Comparison of ENCODE assay signal across 1 cellular context in genomic region chr12:109093022-109093918, GRCh38.
A peak's percentile ranks its signal among the peaks of the same experiment; 100 is the strongest.
TF ChIP-seq lines count a peak whose summit lies in the region.

ALKBH2 (minus strand) TSS chr12:109093472; CDS start chr12:109092786, 686 bp downstream.

TF ChIP-seq in HepG2, 621 proteins besides CTCF, POLR2A, EP300 and RAD21 (continued from another document and continues in another):
- TF ChIP-seq TRAFD1 (CRISPR knock-in tag; IDR thresholded peaks at IDR 0.05; ENCODE audit: borderline replicate concordance) (peak; percentile 33; the same call in 1 of the 2 replicates), SALL1 (CRISPR knock-in tag; IDR thresholded peaks at IDR 0.05) (peak; percentile 97), ZNF709 (CRISPR knock-in tag; IDR thresholded peaks at IDR 0.05) (peak; percentile 80; the same call in 1 of the 2 replicates), POGK (CRISPR knock-in tag; conservative IDR thresholded peaks at IDR 0.05) (peak; percentile 98), ZNF329 (CRISPR knock-in tag; IDR thresholded peaks at IDR 0.05; ENCODE audit: low read depth) (no peak), CEBPG (CRISPR knock-in tag; IDR thresholded peaks at IDR 0.05) (peak; percentile 46), ATF2 (CRISPR knock-in tag; IDR thresholded peaks at IDR 0.05) (peak; percentile 93), THAP8 (CRISPR knock-in tag; IDR thresholded peaks at IDR 0.05; ENCODE audit: borderline replicate concordance) (peak; percentile 98), ZNF549 (CRISPR knock-in tag; IDR thresholded peaks at IDR 0.05) (no peak), TEAD3 (CRISPR knock-in tag; optimal IDR thresholded peaks at IDR 0.05; ENCODE audit: borderline replicate concordance) (peak; percentile 74), ZNF629 (CRISPR knock-in tag; conservative IDR thresholded peaks at IDR 0.05) (no peak; the same call in 1 of the 2 replicates), SYNCRIP (IDR thresholded peaks at IDR 0.05; ENCODE audit: insufficient read depth, low read depth, low read length) (no peak), FUBP1 (CRISPR knock-in tag; IDR thresholded peaks at IDR 0.05; ENCODE audit: borderline replicate concordance) (no peak), ZNF232 (CRISPR knock-in tag; IDR thresholded peaks at IDR 0.05; ENCODE audit: borderline replicate concordance) (peak; percentile 95), ZNF749 (CRISPR knock-in tag; IDR thresholded peaks at IDR 0.05; ENCODE audit: borderline replicate concordance) (peak; percentile 88; the same call in 1 of the 2 replicates), ZC3H13 (CRISPR knock-in tag; IDR thresholded peaks at IDR 0.05) (peak; percentile 93), LCORL (IDR thresholded peaks at IDR 0.05) (no peak), LCORL (CRISPR knock-in tag; IDR thresholded peaks at IDR 0.05) (peak; percentile 81), HNRNPH1 (optimal IDR thresholded peaks at IDR 0.05; ENCODE audit: low read depth, low read length) (no peak), ZNF280B (CRISPR knock-in tag; IDR thresholded peaks at IDR 0.05; ENCODE audit: borderline replicate concordance) (peak; percentile 94), RNF219 (CRISPR knock-in tag; IDR thresholded peaks at IDR 0.05) (peak; percentile 75; the same call in 1 of the 2 replicates), ZNF83 (CRISPR knock-in tag; IDR thresholded peaks at IDR 0.05; ENCODE audit: borderline replicate concordance) (peak; percentile 96; the same call in 1 of the 2 replicates), ZFP62 (CRISPR knock-in tag; IDR thresholded peaks at IDR 0.05) (no peak), PAF1 (CRISPR knock-in tag; IDR thresholded peaks at IDR 0.05) (no peak), ZNF800 (CRISPR knock-in tag; IDR thresholded peaks at IDR 0.05) (0 out of 2 replicates have a peak, but pooled peaks have one; percentile 28), XBP1 (CRISPR knock-in tag; IDR thresholded peaks at IDR 0.05) (no peak), GATA4 (IDR thresholded peaks at IDR 0.05; ENCODE audit: borderline replicate concordance, low read depth) (no peak), ZSCAN9 (CRISPR knock-in tag; IDR thresholded peaks at IDR 0.05; ENCODE audit: borderline replicate concordance) (peak; percentile 94), RNF2 (conservative IDR thresholded peaks at IDR 0.05; ENCODE audit: low read depth) (peak; percentile 95), BCL6 (CRISPR knock-in tag; IDR thresholded peaks at IDR 0.05) (peak; percentile 68), ETV6 (CRISPR knock-in tag; conservative IDR thresholded peaks at IDR 0.05) (peak; percentile 57; the same call in 1 of the 2 replicates), JDP2 (CRISPR knock-in tag; IDR thresholded peaks at IDR 0.05; ENCODE audit: borderline replicate concordance) (no peak), ZNF20 (CRISPR knock-in tag; IDR thresholded peaks at IDR 0.05) (no peak), CBFB (CRISPR knock-in tag; IDR thresholded peaks at IDR 0.05) (peak; percentile 81), ZNF570 (CRISPR knock-in tag; IDR thresholded peaks at IDR 0.05; ENCODE audit: borderline replicate concordance) (no peak; the same call in 1 of the 2 replicates), ZBTB44 (CRISPR knock-in tag; IDR thresholded peaks at IDR 0.05) (no peak; the same call in 1 of the 2 replicates), SKI (IDR thresholded peaks at IDR 0.05; ENCODE audit: partially characterized antibody) (peak; percentile 72), IRX3 (CRISPR knock-in tag; IDR thresholded peaks at IDR 0.05; ENCODE audit: borderline replicate concordance, low read depth) (peak; percentile 85; the same call in 1 of the 2 replicates), NFYB (CRISPR knock-in tag; IDR thresholded peaks at IDR 0.05) (no peak; the same call in 1 of the 2 replicates), AKNA (CRISPR knock-in tag; IDR thresholded peaks at IDR 0.05; ENCODE audit: borderline replicate concordance) (no peak; the same call in 1 of the 2 replicates), ZSCAN21 (CRISPR knock-in tag; IDR thresholded peaks at IDR 0.05; ENCODE audit: borderline replicate concordance) (peak; percentile 97)
